11 cellular contexts compared by ENCODE assay signal in the genomic region with DNA sequence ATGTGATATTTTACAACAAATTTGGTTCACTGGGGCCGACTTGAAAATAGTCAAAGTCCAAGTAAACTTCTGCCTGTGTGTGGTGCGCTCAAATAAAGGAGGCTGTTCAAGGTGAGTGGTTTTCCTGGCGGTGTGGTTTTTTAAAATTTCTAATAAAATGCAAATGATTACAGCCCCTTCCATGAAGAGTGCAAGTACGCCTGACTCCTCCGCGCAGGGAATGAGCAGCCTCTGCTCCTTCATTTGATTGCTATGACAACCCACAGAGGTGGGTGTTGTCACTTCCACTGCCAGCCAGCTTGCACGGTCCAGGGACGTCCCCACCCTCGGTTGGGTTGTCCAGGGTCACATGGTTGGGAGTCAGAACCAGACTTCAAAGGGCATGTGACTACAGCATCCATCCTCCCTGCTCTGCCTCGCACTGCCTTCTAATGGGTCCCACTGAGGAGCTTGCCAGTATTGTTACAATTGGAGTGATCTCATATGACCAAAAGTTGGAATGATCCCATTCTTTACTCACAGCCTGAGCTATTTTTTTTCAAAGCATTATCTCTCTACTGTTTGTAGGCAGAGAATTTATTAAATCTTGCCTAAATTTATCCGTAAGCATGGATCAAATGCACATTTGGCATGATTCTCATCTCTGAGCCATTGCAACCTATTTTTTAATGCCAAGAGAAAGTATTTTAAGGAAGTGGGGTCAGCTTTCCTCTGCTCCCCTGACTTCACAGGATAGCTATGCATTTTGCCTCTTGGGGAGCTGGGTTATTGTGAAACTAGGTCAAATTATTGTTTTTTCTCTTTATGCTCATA.
A peak's percentile ranks its signal among the peaks of the same experiment; 100 is the strongest.
DNase-seq lines count a peak whose midpoint lies in the region; ATAC-seq and TF ChIP-seq lines count a peak whose summit lies in the region.
"Had no signal": no experiment of that assay in that cellular context is flagged by ENCODE, and none has a peak within 500 bp of the region (broad histone marks: within the 10 kb centered on the region; RNA-seq: fewer than 3 reads in every experiment).

No MANE protein-coding gene starts in this region.

- H3K4me3 ChIP-seq in skeletal muscle cell (ENCODE audit: low read depth, low read length) (no peak overlapping the region), neural progenitor cell (no peak overlapping the region), Karpas-422 (ENCODE audit: low read length) (no peak overlapping the region)

- H3K36me3 Mint-ChIP-seq in neural progenitor cell = peaks cover 5% of the 10 kb centered on the region
- H3K36me3 Mint-ChIP-seq in activated T-helper 2 cell treated with anti-CD3 and anti-CD28 coated beads, Interferon-gamma antibody, Interleukin-2, Interleukin-4, amounts not matched to agents 10 μg/mL and 5 μg/mL and 100 μg/mL, durations not matched to agents 14 hours and 24 hours and 36 hours (ENCODE audit: low read depth) = no peaks in the 10 kb centered on the region
- H3K36me3 Mint-ChIP-seq: natural killer cell had no signal

- H2AFZ ChIP-seq in neural progenitor cell (replicated peaks) = no peak overlapping the region
- no peak overlapping the region for H2AFZ ChIP-seq in Karpas-422 (ENCODE audit: low read length)

- no peak for TF ChIP-seq CTCF in neural progenitor cell (IDR thresholded peaks at IDR 0.05)

- H3K79me2 ChIP-seq in neural progenitor cell (ENCODE audit: low read depth) (peaks cover 76% of the 10 kb centered on the region), Karpas-422 (ENCODE audit: low read length) (no peaks in the 10 kb centered on the region)

- H3K9ac ChIP-seq in neural progenitor cell = no peak overlapping the region
- no peak overlapping the region for H3K9ac ChIP-seq in Karpas-422 (ENCODE audit: low read length)

- no peaks in the 10 kb centered on the region for H3K27me3 ChIP-seq in neural progenitor cell
- no peaks in the 10 kb centered on the region for H3K27me3 ChIP-seq in Karpas-422 (ENCODE audit: low read length)

- H4K20me1 ChIP-seq in neural progenitor cell (ENCODE audit: low read depth) = peaks cover 54% of the 10 kb centered on the region
- H4K20me1 ChIP-seq in Karpas-422 (ENCODE audit: insufficient read depth, low read depth, low read length) = no peaks in the 10 kb centered on the region

- peaks cover 8% of the 10 kb centered on the region for H3K27me3 Mint-ChIP-seq in neural progenitor cell (ENCODE audit: insufficient read depth, low read depth)
- H3K27me3 Mint-ChIP-seq in activated T-helper 2 cell treated with anti-CD3 and anti-CD28 coated beads, Interferon-gamma antibody, Interleukin-2, Interleukin-4, amounts not matched to agents 10 μg/mL and 5 μg/mL and 100 μg/mL, durations not matched to agents 14 hours and 24 hours and 36 hours (ENCODE audit: low read depth) = no peaks in the 10 kb centered on the region

- H3K27ac ChIP-seq in neural progenitor cell (no peak overlapping the region), Karpas-422 (ENCODE audit: low read length) (no peak overlapping the region)

- intact Hi-C loops in left ventricle myocardium superior (cut with micrococcal nuclease) = no loop called here
- intact Hi-C loops in activated T-helper 2 cell treated with anti-CD3 and anti-CD28 coated beads, Interferon-gamma antibody, Interleukin-2, Interleukin-4, amounts not matched to agents 10 μg/mL and 5 μg/mL and 100 μg/mL, durations not matched to agents 14 hours and 24 hours and 36 hours (cut with micrococcal nuclease) = no loop called here

- no peaks in the 10 kb centered on the region for H3K9me2 ChIP-seq in Karpas-422 (replicated peaks; ENCODE audit: insufficient read depth, low read length)

- no peak overlapping the region for H3K4me3 Mint-ChIP-seq in neural progenitor cell
- no peak overlapping the region for H3K4me3 Mint-ChIP-seq in activated T-helper 2 cell treated with anti-CD3 and anti-CD28 coated beads, Interferon-gamma antibody, Interleukin-2, Interleukin-4, amounts not matched to agents 10 μg/mL and 5 μg/mL and 100 μg/mL, durations not matched to agents 14 hours and 24 hours and 36 hours (ENCODE audit: low read depth)
- H3K4me3 Mint-ChIP-seq: natural killer cell, WTC11 had no signal

- H3K4me2 ChIP-seq in neural progenitor cell (no peak overlapping the region), Karpas-422 (ENCODE audit: low read depth, low read length, poor library complexity, severe bottlenecking) (no peak overlapping the region)

- peak; percentile 88 for ATAC-seq in left ventricle myocardium superior
- ATAC-seq: natural killer cell, WTC11 had no signal

- H3K9me3 Mint-ChIP-seq in neural progenitor cell = peaks cover 5% of the 10 kb centered on the region
- no peaks in the 10 kb centered on the region for H3K9me3 Mint-ChIP-seq in activated T-helper 2 cell treated with anti-CD3 and anti-CD28 coated beads, Interferon-gamma antibody, Interleukin-2, Interleukin-4, amounts not matched to agents 10 μg/mL and 5 μg/mL and 100 μg/mL, durations not matched to agents 14 hours and 24 hours and 36 hours
- H3K9me3 Mint-ChIP-seq: natural killer cell had no signal

- H3K36me3 ChIP-seq in neural progenitor cell (no peaks in the 10 kb centered on the region), Karpas-422 (ENCODE audit: insufficient read depth, low read length) (no peaks in the 10 kb centered on the region)

- no peak overlapping the region for H3K27ac Mint-ChIP-seq in neural progenitor cell
- no peak overlapping the region for H3K27ac Mint-ChIP-seq in activated T-helper 2 cell treated with anti-CD3 and anti-CD28 coated beads, Interferon-gamma antibody, Interleukin-2, Interleukin-4, amounts not matched to agents 10 μg/mL and 5 μg/mL and 100 μg/mL, durations not matched to agents 14 hours and 24 hours and 36 hours
- H3K27ac Mint-ChIP-seq: natural killer cell had no signal

- H3K9me3 ChIP-seq in neural progenitor cell (ENCODE audit: low read depth) (no peaks in the 10 kb centered on the region), Karpas-422 (ENCODE audit: low read length) (no peaks in the 10 kb centered on the region)

- peaks cover 5% of the 10 kb centered on the region for H3K4me1 ChIP-seq in neural progenitor cell
- H3K4me1 ChIP-seq in Karpas-422 (ENCODE audit: low read length) = no peaks in the 10 kb centered on the region

- no peaks in the 10 kb centered on the region for H3F3A ChIP-seq in neural progenitor cell (ENCODE audit: low read depth)

- DNase-seq in GM04503 (ENCODE audit: low read depth) (peak; percentile 76), amygdala (lab: John Stamatoyannopoulos, UW) (peak in 53 of 56 donors; percentile 26 to 95 (median 81)), left ventricle myocardium superior (peak; percentile 65), skeletal muscle cell (ENCODE audit: low read depth) (peak; percentile 79), neural progenitor cell (ENCODE audit: low spot score) (no peak), Karpas-422 (no peak), NCI-H1930 (lab: John Stamatoyannopoulos, UW) (no peak)
- no peak for DNase-seq in activated T-helper 2 cell treated with anti-CD3 and anti-CD28 coated beads, Interferon-gamma antibody, Interleukin-2, Interleukin-4, amounts not matched to agents 10 μg/mL and 5 μg/mL and 100 μg/mL, durations not matched to agents 14 hours and 24 hours and 36 hours (ENCODE audit: low spot score)
- DNase-seq: natural killer cell, NCI-H2029 had no signal

- H3K4me1 Mint-ChIP-seq in neural progenitor cell = peaks cover 40% of the 10 kb centered on the region
- H3K4me1 Mint-ChIP-seq in activated T-helper 2 cell treated with anti-CD3 and anti-CD28 coated beads, Interferon-gamma antibody, Interleukin-2, Interleukin-4, amounts not matched to agents 10 μg/mL and 5 μg/mL and 100 μg/mL, durations not matched to agents 14 hours and 24 hours and 36 hours (ENCODE audit: low read depth) = no peaks in the 10 kb centered on the region
- H3K4me1 Mint-ChIP-seq: natural killer cell had no signal

Comparison
In these comparisons a context has a peak if more than half of its experiments do, and no peak if none do; other contexts are left out.
1. DNase-seq: peak in GM04503 (single experiment), amygdala (53 of 56), left ventricle myocardium superior (single experiment) and skeletal muscle cell (single experiment); none in neural progenitor cell (single experiment), Karpas-422 (single experiment), activated T-helper 2 cell treated with anti-CD3 and anti-CD28 coated beads, Interferon-gamma antibody, Interleukin-2, Interleukin-4, amounts not matched to agents 10 μg/mL and 5 μg/mL and 100 μg/mL, durations not matched to agents 14 hours and 24 hours and 36 hours (single experiment) and NCI-H1930 (0 of 2).